Comparison of ENCODE assay signal across 8 cellular contexts in the genomic region with DNA sequence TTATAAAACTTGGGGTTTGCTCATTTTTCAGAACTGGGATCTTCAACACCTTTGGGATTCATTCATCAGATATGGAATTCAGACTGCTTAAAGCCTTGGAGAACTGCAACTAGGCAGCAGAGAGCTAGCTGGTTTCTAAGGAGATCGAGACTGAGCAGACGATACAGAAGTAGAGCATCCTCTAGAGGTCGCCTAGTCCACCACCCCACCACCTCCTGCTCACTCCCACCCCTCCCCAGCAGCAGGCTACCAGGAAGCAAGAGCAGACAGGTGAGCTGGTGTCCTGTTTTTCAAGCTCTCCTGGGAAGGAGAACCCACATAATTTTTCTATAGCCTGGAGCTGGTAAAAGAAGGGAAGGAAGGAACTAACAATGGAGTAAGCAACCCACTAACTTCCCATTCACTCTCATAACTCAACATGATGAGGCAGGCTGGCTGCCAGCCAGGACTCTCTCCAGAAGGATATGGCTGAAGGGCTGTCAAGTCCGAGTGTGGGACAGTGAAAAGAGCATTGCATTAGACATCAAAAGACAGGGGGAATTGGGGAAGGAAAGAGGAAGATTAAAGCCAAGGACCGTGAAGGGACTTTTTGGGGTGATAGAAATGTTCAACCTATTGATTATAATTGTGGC. TPM values are rescaled to one million over a fixed set of nuclear protein-coding genes. Genes with fewer than 3 reads are reported as not detected.
DNase-seq lines count a peak whose midpoint lies in the region; ATAC-seq, FAIRE-seq and TF ChIP-seq lines count a peak whose summit lies in the region.
"Not testable (repeated sequence)": the region's sequence is repeated elsewhere in the genome, so short reads cannot be mapped to it uniquely, and the experiment has no call there.
"Had no signal": no experiment of that assay in that cellular context is flagged by ENCODE, and none has a peak within 500 bp of the region (broad histone marks: within the 10 kb centered on the region; RNA-seq: fewer than 3 reads in every experiment).

No MANE protein-coding gene starts in this region.

- H3K4me3 ChIP-seq in GM23338; RWPE2 (ENCODE audit: severe bottlenecking); GM12878; mucosa of descending colon: not testable (repeated sequence)

- not testable (repeated sequence) for H3K9me3 Mint-ChIP-seq in GM23338

- not testable (repeated sequence) for H3K9me3 ChIP-seq in RWPE2 (ENCODE audit: severe bottlenecking); GM12878 (replicated peaks; ENCODE audit: control insufficient read depth, insufficient read depth, low read length); mucosa of descending colon

- H3K27me3 Mint-ChIP-seq in GM23338 (ENCODE audit: insufficient read depth, low read depth, poor library complexity) = not testable (repeated sequence)

- SMC1A ChIA-PET in GM12878 (lab: Charles Lee; ENCODE audit: uncharacterized antibody, unreplicated experiment) = not testable (repeated sequence)

- H3K4me1 ChIP-seq in GM23338 (ENCODE audit: insufficient read depth); RWPE2 (ENCODE audit: insufficient read depth, poor library complexity, severe bottlenecking); GM12878 (ENCODE audit: control insufficient read depth, insufficient read depth, low read length); mucosa of descending colon (ENCODE audit: low read depth): not testable (repeated sequence)

- RAD21 ChIA-PET in GM12878 (lab: Charles Lee; ENCODE audit: unreplicated experiment) = not testable (repeated sequence)

- not testable (repeated sequence) for DNase-seq in GM23338 (ENCODE audit: low spot score); RWPE2 (ENCODE audit: low spot score); GM12878 (ENCODE audit: low read depth, low spot score); left cardiac atrium; mucosa of descending colon

- not testable (repeated sequence) for TF ChIP-seq CTCF in GM23338 (conservative IDR thresholded peaks at IDR 0.05; ENCODE audit: low read depth in 2 of 2); RWPE2 (IDR thresholded peaks at IDR 0.05; ENCODE audit: poor library complexity, severe bottlenecking); GM12878 (IDR thresholded peaks at IDR 0.05 in 2 of 3, conservative IDR thresholded peaks at IDR 0.05 in 1 of 3; ENCODE audit: control insufficient read depth in 2 of 3, extremely low read depth in 1 of 3, insufficient read depth in 1 of 3, low read depth in 3 of 3, low read length in 3 of 3); mucosa of descending colon (IDR thresholded peaks at IDR 0.05)

- not testable (repeated sequence) for TF ChIP-seq POLR2A in GM12878 (IDR thresholded peaks at IDR 0.05; ENCODE audit: low read depth, low read length)

- H4K20me1 ChIP-seq in GM23338 (replicated peaks; ENCODE audit: insufficient read depth); GM12878 (ENCODE audit: control insufficient read depth, insufficient read depth): not testable (repeated sequence)

- not testable (repeated sequence) for H2AFZ ChIP-seq in GM23338; GM12878 (ENCODE audit: control insufficient read depth, low read depth, low read length)

- H3K9me2 ChIP-seq in GM23338 (ENCODE audit: insufficient read depth) = not testable (repeated sequence)

- not testable (repeated sequence) for H3K4me2 ChIP-seq in GM23338; GM12878 (ENCODE audit: control insufficient read depth, insufficient read depth)

- CTCF ChIA-PET in GM12878 (lab: Yijun Ruan, JAX) = not testable (repeated sequence)

- H3K4me1 Mint-ChIP-seq in GM23338 = not testable (repeated sequence)

- H3K27me3 ChIP-seq in GM23338 (ENCODE audit: insufficient read depth); RWPE2 (ENCODE audit: insufficient read depth, poor library complexity, severe bottlenecking); GM12878 (replicated peaks in 1 of 2; ENCODE audit: control insufficient read depth in 2 of 2, insufficient read depth in 2 of 2, low read length in 1 of 2): not testable (repeated sequence)

- not testable (repeated sequence) for H3K36me3 Mint-ChIP-seq in GM23338 (ENCODE audit: low read depth)

- BruUV-seq in GM12878 (replicated peaks; lab: Mats Ljungman, UMichigan) = not testable (repeated sequence)

- not testable (repeated sequence) for TF ChIP-seq EP300 in GM12878 (IDR thresholded peaks at IDR 0.05; ENCODE audit: borderline replicate concordance in 1 of 2, control insufficient read depth in 1 of 2, low read depth in 2 of 2, low read length in 2 of 2)

- ATAC-seq in GM18868 (IDR thresholded peaks at IDR 0.05; ENCODE audit: unreplicated experiment) (peak; percentile 86), GM23338 (peak; percentile 94), HG03103 (IDR thresholded peaks at IDR 0.05; ENCODE audit: low read depth, unreplicated experiment) (peak; percentile 60), RWPE2 (ENCODE audit: low read depth) (peak; percentile 70), GM12878 (peak; percentile 94), left cardiac atrium (peak; percentile 38 to 85), mucosa of descending colon (peak; percentile 65)

- H3K36me3 ChIP-seq in GM23338 (ENCODE audit: insufficient read depth); RWPE2 (ENCODE audit: low read depth); GM12878 (ENCODE audit: control insufficient read depth in 2 of 2, insufficient read depth in 2 of 2, low read length in 1 of 2); mucosa of descending colon (ENCODE audit: low read depth): not testable (repeated sequence)

- intact Hi-C loops in GM12878 (cut with micrococcal nuclease; ENCODE audit: unreplicated experiment); left cardiac atrium (cut with DNase I); mucosa of descending colon (cut with DNase I, micrococcal nuclease): not testable (repeated sequence)

- H3K4me3 Mint-ChIP-seq in GM23338 = not testable (repeated sequence)

- not testable (repeated sequence) for H3F3A ChIP-seq in GM23338 (replicated peaks; ENCODE audit: low read depth)

- not testable (repeated sequence) for H3K27ac Mint-ChIP-seq in GM23338

- not testable (repeated sequence) for TF ChIP-seq RAD21 in GM12878 (IDR thresholded peaks at IDR 0.05; ENCODE audit: insufficient read depth, low read depth, low read length)

- in situ Hi-C loops in GM12878 (cut with MboI) = not testable (repeated sequence)

- not testable (repeated sequence) for H3K9ac ChIP-seq in GM12878 (ENCODE audit: control insufficient read depth, insufficient read depth, low read length)

- not testable (repeated sequence) for FAIRE-seq in GM12878 (lab: Jason Lieb, UNC)

- H3K27ac ChIP-seq in GM23338 (ENCODE audit: low read depth); RWPE2 (ENCODE audit: poor library complexity, severe bottlenecking); GM12878 (ENCODE audit: control insufficient read depth, insufficient read depth): not testable (repeated sequence)

- not testable (repeated sequence) for H3K79me2 ChIP-seq in GM23338 (replicated peaks; ENCODE audit: insufficient read depth); GM12878 (ENCODE audit: control insufficient read depth, insufficient read depth, low read length)

- POLR2A ChIA-PET in GM12878 (lab: Charles Lee) = not testable (repeated sequence)

- no CpG with 5 or more reads among the region's 5 CpGs for WGBS in GM12878 (ENCODE audit: insufficient coverage, insufficient replicate concordance, low lambda C conversion rate, missing lambda C conversion rate)

RNA-seq across cellular contexts. Expression of gene SRGAP2B, which starts 29.8 kb away (rescaled TPM):
- 16.3 and 28.8 TPM in 2 replicates for total RNA-seq in GM23338 (2014; rRNA removed; shearing (Covaris generic))
- polyA plus RNA-seq in GM23338 (2016; fragmentation: Nextera tagmentation; extraction: Ambion mirVana) (9.8 and 17.4 TPM in 2 replicates), GM12878 (2011; rRNA removed) (7.6 and 8.9 TPM in 2 replicates), GM12878 (2014; fragmentation: Illumina TruSeq; extraction: Trizol) (2.5 and 3.0 TPM in 2 replicates), GM12878 (2014; fragmentation: Nextera tagmentation; extraction: Ambion mirVana) (1 to 10 TPM; 1.2 to 1.5 TPM), GM12878 (2014; rRNA removed) (1.6 and 1.7 TPM in 2 replicates), GM12878 (2016; fragmentation: Nextera tagmentation; extraction: Ambion mirVana) (1 to 10 TPM; 3.1 to 4.4 TPM)
- total RNA-seq in GM12878 (2013; cell fraction: nucleolus; rRNA removed) = 7.2 and 7.8 TPM in 2 replicates
- total RNA-seq in GM12878 (2014; rRNA removed) (2.5 and 3.4 TPM in 2 replicates), GM12878 (2014; rRNA removed; fragmentation: Illumina TruSeq; extraction: Trizol) (3.0 and 4.2 TPM in 2 replicates), GM12878 (2021) (8.2 and 8.9 TPM in 2 replicates), left cardiac atrium (10 to 100 TPM; 17.7 to 20.6 TPM), mucosa of descending colon (10 to 100 TPM in 2 of 3 donors, 1 to 10 TPM in 1; 5.7 to 25.8 (median 10.6) TPM)
- 1.3 TPM for polyA plus RNA-seq in GM12878 (2011; ENCODE audit: low read depth)
- 3.5 and 4.8 TPM in 2 replicates for polyA plus RNA-seq in GM12878 (2011; cell fraction: cytosol; rRNA removed)
- polyA plus RNA-seq in GM12878 (2011; cell fraction: nucleus; rRNA removed) = 5.9 and 11.1 TPM in 2 replicates
- 2.0 and 3.6 TPM in 2 replicates for polyA plus RNA-seq in GM12878 (2012)
- 7.9 and 12.2 TPM in 2 replicates for polyA minus RNA-seq in GM12878 (2011; rRNA and poly(A)+ RNA removed)
- 5.8 and 8.7 TPM in 2 replicates for polyA minus RNA-seq in GM12878 (2011; cell fraction: cytosol; rRNA and poly(A)+ RNA removed)
- 8.9 and 15.9 TPM in 2 replicates for polyA minus RNA-seq in GM12878 (2011; cell fraction: nucleus; rRNA and poly(A)+ RNA removed)

RNA-seq across cellular contexts. Expression of gene FAM72D, which starts 30.5 kb away (rescaled TPM):
- 8.2 and 12.5 TPM in 2 replicates for total RNA-seq in GM23338 (2014; rRNA removed; shearing (Covaris generic))
- polyA plus RNA-seq in GM23338 (2016; fragmentation: Nextera tagmentation; extraction: Ambion mirVana) (13.1 and 14.7 TPM in 2 replicates), GM12878 (2011; rRNA removed) (27.5 and 44.3 TPM in 2 replicates), GM12878 (2014; fragmentation: Illumina TruSeq; extraction: Trizol) (17.1 and 22.9 TPM in 2 replicates), GM12878 (2014; fragmentation: Nextera tagmentation; extraction: Ambion mirVana) (1 to 10 TPM; 4.3 to 6.7 TPM), GM12878 (2014; rRNA removed) (12.7 and 15.1 TPM in 2 replicates), GM12878 (2016; fragmentation: Nextera tagmentation; extraction: Ambion mirVana) (10 to 100 TPM; 18.4 to 19.3 TPM)
- 4.7 and 6.2 TPM in 2 replicates for total RNA-seq in GM12878 (2013; cell fraction: nucleolus; rRNA removed)
- total RNA-seq in GM12878 (2014; rRNA removed) (9.1 and 10.7 TPM in 2 replicates), GM12878 (2014; rRNA removed; fragmentation: Illumina TruSeq; extraction: Trizol) (12.5 and 12.7 TPM in 2 replicates), GM12878 (2021) (8.6 and 10.4 TPM in 2 replicates), left cardiac atrium (under 1 TPM; 0.09 to 0.13 TPM), mucosa of descending colon (1 to 10 TPM in 1 of 3 donors, under 1 TPM in 2; 0.19 to 1.1 (median 0.26) TPM)
- polyA plus RNA-seq in GM12878 (2011; ENCODE audit: low read depth) = 2.2 TPM
- polyA plus RNA-seq in GM12878 (2011; cell fraction: cytosol; rRNA removed) = 9.3 and 10.5 TPM in 2 replicates
- polyA plus RNA-seq in GM12878 (2011; cell fraction: nucleus; rRNA removed) = 10.4 and 11.0 TPM in 2 replicates
- 4.1 and 8.4 TPM in 2 replicates for polyA plus RNA-seq in GM12878 (2012)
- 9.1 and 9.4 TPM in 2 replicates for polyA minus RNA-seq in GM12878 (2011; rRNA and poly(A)+ RNA removed)
- polyA minus RNA-seq in GM12878 (2011; cell fraction: cytosol; rRNA and poly(A)+ RNA removed) = 1.9 and 5.2 TPM in 2 replicates
- polyA minus RNA-seq in GM12878 (2011; cell fraction: nucleus; rRNA and poly(A)+ RNA removed) = 3.0 and 4.1 TPM in 2 replicates
- total RNA-seq: mesenteric fat pad had no signal
